ENCODE assay signal across 7 cellular contexts in genomic region chr3:122258757-122259371, GRCh38.
DNase-seq lines count a peak whose midpoint lies in the region; ATAC-seq and TF ChIP-seq lines count a peak whose summit lies in the region.

No MANE protein-coding gene starts in this region.

- POLR2A ChIA-PET in GM10248 (lab: Yijun Ruan, JAX), result interaction anchor here (0.6 kb wide), 1 partner anchor 525 kb away, joined by 3 read pairs; no protein-coding TSS in a partner anchor

- TF ChIP-seq CTCF in GM10248 (IDR thresholded peaks at IDR 0.05; ENCODE audit: control extremely low read depth, extremely low read depth, low read depth, missing control alignments), result peak; percentile 74

- CTCF ChIA-PET in GM10248 (lab: Yijun Ruan, JAX), result interaction anchor here (0.8 to 9.2 kb wide), 29 partner anchors 9 to 713 kb away, joined by 3 to 98 read pairs (median 4); partner anchors contain the start of gene POLQ

- DNase-seq in GM10248 (ENCODE audit: extremely low spot score) (peak; percentile 76), Kasumi-1 (lab: John Stamatoyannopoulos, UW) (peak; percentile 71 to 81), SIG-M5 (lab: John Stamatoyannopoulos, UW) (peak; percentile 28), amygdala (lab: John Stamatoyannopoulos, UW) (peak in 35 of 56 donors; percentile 1 to 69 (median 25)), hippocampal formation (lab: John Stamatoyannopoulos, UW) (peak; percentile 39 to 41)
- peak; percentile 48 to 65 (median 50) for DNase-seq in stimulated activated CD4-positive, alpha-beta T cell treated with anti-CD3 and anti-CD28 coated beads, Interleukin-12 subunit alpha, Interleukin-12 subunit beta, amount 100 ng/mL, for 48 hours (ENCODE audit: low read depth in 2 of 3, low spot score in 1 of 3)

- peak; percentile 79 for ATAC-seq in GM21825 (IDR thresholded peaks at IDR 0.05; ENCODE audit: unreplicated experiment)

Comparison
In these comparisons a context has a peak if more than half of its experiments do, and no peak if none do; other contexts are left out.
1. Peak in every context shown above with its lines: DNase-seq and ATAC-seq.
2. DNase-seq: peak in every context shown above with its lines; median percentile 76 in GM10248; 76 in Kasumi-1; 50 in stimulated activated CD4-positive, alpha-beta T cell treated with anti-CD3 and anti-CD28 coated beads, Interleukin-12 subunit alpha, Interleukin-12 subunit beta, amount 100 ng/mL, for 48 hours; 40 in hippocampal formation; 28 in SIG-M5; 25 in amygdala.